ENCODE assay signal across 2 cellular contexts in genomic region chr13:25493930-25494707, GRCh38.
TF ChIP-seq lines count a peak whose summit lies in the region.

No MANE protein-coding gene starts in this region.

TF ChIP-seq in A549, 52 proteins besides CTCF, POLR2A, EP300 and RAD21 (continued from another document):
- peak; percentile 61; the same call in 1 of the 2 replicates for TF ChIP-seq REST (IDR thresholded peaks at IDR 0.05)
TF ChIP-seq in A549: peak in this region for 1.

TF ChIP-seq in H1, 55 proteins besides CTCF, POLR2A, EP300 and RAD21 (continued from another document):
- TF ChIP-seq CHD7 (IDR thresholded peaks at IDR 0.05; ENCODE audit: insufficient replicate concordance, low read length) (no peak), MAX (IDR thresholded peaks at IDR 0.05) (peak; percentile 43; the same call in 1 of the 2 replicates), SIN3A (conservative IDR thresholded peaks at IDR 0.05 in 1 of 2, IDR thresholded peaks at IDR 0.05 in 1 of 2; ENCODE audit: low read depth in 1 of 2, low read length in 2 of 2) (0 out of 4 replicates have a peak, but pooled peaks of 1 of the 2 experiments have one; percentile 81), HDAC2 (IDR thresholded peaks at IDR 0.05; ENCODE audit: borderline replicate concordance in 1 of 2, low read depth in 2 of 2, low read length in 2 of 2) (no peak), RBBP5 (IDR thresholded peaks at IDR 0.05; ENCODE audit: borderline replicate concordance, low read depth, low read length) (no peak), USF2 (IDR thresholded peaks at IDR 0.05; ENCODE audit: low read length) (no peak)
